In the genomic region with DNA sequence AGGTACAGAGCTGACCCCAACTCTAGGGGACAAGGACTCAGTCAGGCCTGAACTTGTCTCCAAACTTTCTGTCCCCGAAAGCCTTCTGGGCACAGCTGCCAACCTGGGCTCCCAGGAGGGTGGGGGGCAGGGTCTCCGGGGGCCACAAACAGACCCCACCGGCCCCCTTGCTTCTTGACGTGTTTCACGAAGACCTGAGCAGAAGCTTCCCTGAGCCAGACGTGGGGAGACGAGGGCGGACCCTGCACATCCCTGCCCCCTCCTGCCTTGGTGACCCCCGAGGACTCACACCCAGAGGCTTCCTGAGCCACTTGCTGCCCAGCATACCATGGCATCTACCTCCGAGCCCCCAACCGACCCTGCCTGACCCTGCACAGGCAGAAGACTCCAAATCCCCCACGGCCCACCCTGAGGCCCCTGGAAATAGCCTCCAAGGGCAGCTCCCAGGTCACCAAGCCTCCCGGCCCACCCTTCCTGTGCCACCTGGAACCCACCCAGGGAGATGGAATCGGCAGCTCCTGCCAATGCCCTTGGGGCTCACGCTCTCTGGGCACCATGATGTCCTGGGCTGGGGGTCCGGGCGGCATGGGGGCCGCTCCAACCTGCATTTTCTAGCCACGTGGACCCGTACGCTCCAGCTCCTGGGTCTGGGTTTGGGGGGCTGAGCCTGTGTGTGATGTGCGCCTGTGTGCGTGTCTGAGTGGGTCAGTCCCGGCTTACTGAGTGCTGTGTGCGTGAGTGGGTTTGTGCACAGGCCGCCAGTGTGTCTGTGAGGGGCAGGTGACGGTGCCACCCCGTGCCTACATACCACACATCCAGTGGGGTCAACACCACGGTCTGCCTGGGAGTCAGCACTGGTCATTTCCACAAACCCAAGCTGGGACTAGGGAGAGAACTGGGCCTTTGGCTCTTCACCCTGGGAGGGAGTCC, we compare ENCODE assay signal across 12 cellular contexts. TPM values are rescaled to one million over a fixed set of nuclear protein-coding genes. Genes with fewer than 3 reads are reported as not detected.
DNase-seq lines count a peak whose midpoint lies in the region; ATAC-seq, FAIRE-seq and TF ChIP-seq lines count a peak whose summit lies in the region.
"Had no signal": no experiment of that assay in that cellular context is flagged by ENCODE, and none has a peak within 500 bp of the region (broad histone marks: within the 10 kb centered on the region; RNA-seq: fewer than 3 reads in every experiment).

No MANE protein-coding gene starts in this region.

- H4K8ac ChIP-seq in H1 (ENCODE audit: extremely low read depth, insufficient read depth, low read length): no peak overlapping the region

- H4K20me1 ChIP-seq in H1 (replicated peaks in 1 of 2; ENCODE audit: control insufficient read depth in 1 of 2, insufficient read depth in 2 of 2, low read length in 2 of 2): no peaks in the 10 kb centered on the region

- H2AK5ac ChIP-seq in H1 (ENCODE audit: low read depth, low read length): no peak overlapping the region

- H3K9ac ChIP-seq in H1 (replicated peaks in 1 of 4; ENCODE audit: extremely low read depth in 1 of 4, low read depth in 3 of 4, low read length in 3 of 4): no peak overlapping the region

- no peak overlapping the region for H3K14ac ChIP-seq in H1 (ENCODE audit: insufficient read length)

- no peak for FAIRE-seq in H1 (lab: Jason Lieb, UNC)
- FAIRE-seq in urothelium cell line (lab: Jason Lieb, UNC): peak; percentile 92
- FAIRE-seq: A204.1 had no signal

- H2AFZ ChIP-seq in H1 (ENCODE audit: low read length): no peak overlapping the region

- no peaks in the 10 kb centered on the region for H3K36me3 ChIP-seq in H1 (ENCODE audit: control insufficient read depth in 2 of 4, insufficient read depth in 4 of 4, low read length in 3 of 4)

- TF ChIP-seq CTCF in H1 (IDR thresholded peaks at IDR 0.05; ENCODE audit: control extremely low read depth in 1 of 3, insufficient read depth in 1 of 3, low read depth in 1 of 3, low read length in 3 of 3): no peak

- ATAC-seq in GM21619 (IDR thresholded peaks at IDR 0.05; ENCODE audit: unreplicated experiment): no peak
- ATAC-seq: activated naive CD8-positive, alpha-beta T cell treated with anti-CD3 and anti-CD28 coated beads, Interleukin-2, amount 50 U/mL, for 24 hours; foreskin keratinocyte had no signal

- H3K79me2 ChIP-seq in H1 (ENCODE audit: control insufficient read depth in 1 of 2, insufficient read depth in 2 of 2, low read length in 2 of 2): no peaks in the 10 kb centered on the region

- CTCF ChIA-PET in activated CD4-positive, alpha-beta T cell treated with anti-CD3 and anti-CD28 coated beads, Interleukin-2, amount 10 ng/mL, durations not matched to agents 7 days and 5 days (lab: Charles Lee): interaction anchor here (0.7 to 4.2 kb wide), 7 partner anchors 12 to 440 kb away, joined by 3 to 41 read pairs (median 10); a partner anchor contains a TSS
- CTCF ChIA-PET in H1 (lab: Charles Lee; ENCODE audit: partially characterized antibody): interaction anchor here (0.6 to 4.2 kb wide), 23 partner anchors 7 to 581 kb away, joined by 3 to 22 read pairs (median 5); a partner anchor contains a TSS

- peak overlapping the region; percentile 53 for H3K4ac ChIP-seq in H1 (replicated peaks; ENCODE audit: insufficient read length, low read depth, low read length)

- H3K4me3 ChIP-seq in H1 (ENCODE audit: extremely low read depth in 1 of 4, insufficient read depth in 2 of 4, low read depth in 3 of 4, low read length in 4 of 4): no peak overlapping the region

- no peak overlapping the region for H2BK15ac ChIP-seq in H1 (ENCODE audit: low read length)

- TF ChIP-seq EP300 in H1 (IDR thresholded peaks at IDR 0.05; ENCODE audit: borderline replicate concordance in 1 of 2, low read depth in 2 of 2, low read length in 2 of 2): no peak

- H3K36me3 Mint-ChIP-seq in activated CD4-positive, alpha-beta T cell treated with anti-CD3 and anti-CD28 coated beads, Interleukin-2, amount 10 ng/mL, durations not matched to agents 7 days and 5 days (ENCODE audit: low read depth): no peaks in the 10 kb centered on the region

- H3K23ac ChIP-seq in H1 (ENCODE audit: insufficient read length): no peak overlapping the region

- no peak overlapping the region for H2BK20ac ChIP-seq in H1 (ENCODE audit: low read length)

- no peak overlapping the region for H3K18ac ChIP-seq in H1 (ENCODE audit: extremely low read depth, low read length)

- no peak overlapping the region for H3K56ac ChIP-seq in H1 (replicated peaks; ENCODE audit: insufficient read length, low read depth, low read length)

- peaks cover 12% of the 10 kb centered on the region for H3K4me1 Mint-ChIP-seq in activated CD4-positive, alpha-beta T cell treated with anti-CD3 and anti-CD28 coated beads, Interleukin-2, amount 10 ng/mL, durations not matched to agents 7 days and 5 days

- TF ChIP-seq POLR2A in H1 (IDR thresholded peaks at IDR 0.05; ENCODE audit: control extremely low read depth in 1 of 2, low read depth in 2 of 2, low read length in 2 of 2): no peak

- no peak overlapping the region for H3K4me3 Mint-ChIP-seq in activated CD4-positive, alpha-beta T cell treated with anti-CD3 and anti-CD28 coated beads, Interleukin-2, amount 10 ng/mL, durations not matched to agents 7 days and 5 days
- H3K4me3 Mint-ChIP-seq: activated naive CD8-positive, alpha-beta T cell treated with anti-CD3 and anti-CD28 coated beads, Interleukin-2, amount 50 U/mL, for 24 hours had no signal

- H3K27ac ChIP-seq in H1 (ENCODE audit: low read depth, low read length): no peak overlapping the region
- H3K27ac ChIP-seq: foreskin keratinocyte had no signal

- DNase-seq in activated CD4-positive, alpha-beta T cell treated with anti-CD3 and anti-CD28 coated beads, Interleukin-2, amount 10 ng/mL, durations not matched to agents 7 days and 5 days: no peak
- DNase-seq in activated CD4-positive, alpha-beta T cell treated with anti-CD3 and anti-CD28 coated beads, Interleukin-2, amount 50 U/mL, for 48 hours: no peak
- DNase-seq in H1 (ENCODE audit: low read depth in 1 of 2, low spot score in 2 of 2) (no peak), urothelium cell line (ENCODE audit: low spot score) (no peak), SIG-M5 treated with dmso at 0.1 percent for 504 hours (lab: John Stamatoyannopoulos, UW; ENCODE audit: unreplicated experiment) (no peak)
- DNase-seq: foreskin keratinocyte, NCI-H510A treated with DMSO at 0.1 percent for 48 hours had no signal

- H3K9me3 ChIP-seq in H1 (ENCODE audit: insufficient read depth in 2 of 2, low read depth in 1 of 2, low read length in 1 of 2): no peaks in the 10 kb centered on the region

- POLR2A ChIA-PET in activated CD4-positive, alpha-beta T cell treated with anti-CD3 and anti-CD28 coated beads, Interleukin-2, amount 10 ng/mL, durations not matched to agents 7 days and 5 days (lab: Charles Lee): no interaction called here
- POLR2A ChIA-PET in H1 (lab: Charles Lee; ENCODE audit: partially characterized antibody): interaction anchor here (1.1 to 3.7 kb wide), 3 partner anchors 17 to 198 kb away, joined by 3 to 26 read pairs (median 3); a partner anchor contains a TSS

- no peaks in the 10 kb centered on the region for H3K27me3 ChIP-seq in H1 (replicated peaks in 1 of 4; ENCODE audit: control insufficient read depth in 3 of 4, extremely low read depth in 1 of 4, insufficient read depth in 3 of 4, low read length in 3 of 4)
- H3K27me3 ChIP-seq: foreskin keratinocyte had no signal

- TF ChIP-seq RAD21 in H1 (IDR thresholded peaks at IDR 0.05 in 1 of 2, conservative IDR thresholded peaks at IDR 0.05 in 1 of 2; ENCODE audit: low read depth in 2 of 2, low read length in 2 of 2): no peak

- H2BK12ac ChIP-seq in H1 (ENCODE audit: low read depth, low read length): peak overlapping the region; percentile 7; the same call in 1 of the 2 replicates

- no peaks in the 10 kb centered on the region for H3K79me1 ChIP-seq in H1 (ENCODE audit: low read depth, low read length)

- no peaks in the 10 kb centered on the region for H3K23me2 ChIP-seq in H1 (ENCODE audit: low read depth, low read length)

- no peak overlapping the region for H4K5ac ChIP-seq in H1 (ENCODE audit: insufficient read length, low read depth, low read length)

- H3K27me3 Mint-ChIP-seq in activated CD4-positive, alpha-beta T cell treated with anti-CD3 and anti-CD28 coated beads, Interleukin-2, amount 10 ng/mL, durations not matched to agents 7 days and 5 days: no peaks in the 10 kb centered on the region

- H3K4me2 ChIP-seq in H1 (ENCODE audit: insufficient read depth in 1 of 2, low read depth in 2 of 2, low read length in 2 of 2): no peak overlapping the region

- peak overlapping the region; percentile 64 for H3K27ac Mint-ChIP-seq in activated CD4-positive, alpha-beta T cell treated with anti-CD3 and anti-CD28 coated beads, Interleukin-2, amount 10 ng/mL, durations not matched to agents 7 days and 5 days
- H3K27ac Mint-ChIP-seq: activated naive CD8-positive, alpha-beta T cell treated with anti-CD3 and anti-CD28 coated beads, Interleukin-2, amount 50 U/mL, for 24 hours; CD14-positive monocyte had no signal

- 94% methylated on average over 28 of the region's 29 CpGs; no CpG with 5 or more reads in 1 of the 2 experiments for WGBS in H1 (ENCODE audit: extremely low coverage in 1 of 2, insufficient coverage in 1 of 2, insufficient read length in 1 of 2, insufficient replicate concordance in 2 of 2, low coverage in 1 of 2, low lambda C conversion rate in 2 of 2, missing lambda C conversion rate in 1 of 2), 2 experiments

- H3K4me1 ChIP-seq in H1 (replicated peaks in 1 of 4; ENCODE audit: control insufficient read depth in 3 of 4, insufficient read depth in 4 of 4, low read length in 3 of 4): peaks cover 0 to 14% (median 3%) of the 10 kb centered on the region in 4 experiments; a peak in 5 of 7 replicates
- H3K4me1 ChIP-seq: foreskin keratinocyte had no signal

- no peak overlapping the region for H4K91ac ChIP-seq in H1 (replicated peaks; ENCODE audit: insufficient read length, low read length)

- no peaks in the 10 kb centered on the region for H3K9me3 Mint-ChIP-seq in activated CD4-positive, alpha-beta T cell treated with anti-CD3 and anti-CD28 coated beads, Interleukin-2, amount 10 ng/mL, durations not matched to agents 7 days and 5 days
- H3K9me3 Mint-ChIP-seq: activated naive CD8-positive, alpha-beta T cell treated with anti-CD3 and anti-CD28 coated beads, Interleukin-2, amount 50 U/mL, for 24 hours had no signal

- no peak overlapping the region for H2BK120ac ChIP-seq in H1 (replicated peaks; ENCODE audit: low read depth, low read length)

- H2BK5ac ChIP-seq in H1 (ENCODE audit: low read depth, low read length): no peak overlapping the region; the same call in 1 of the 2 replicates

RNA-seq across cellular contexts. Expression of a gene that starts 2.5 kb away (rescaled TPM):
- under 1 TPM; 0.71 to 0.74 TPM for total RNA-seq in activated CD4-positive, alpha-beta T cell treated with anti-CD3 and anti-CD28 coated beads, Interleukin-2, amount 10 ng/mL, durations not matched to agents 7 days and 5 days
- total RNA-seq in H1 (2021; fragmentation: NEBNext Ultra II Directional; extraction: Animal tissue kit (Norgen Biotek cat#: 25700)): 0.17 and 0.19 TPM in 2 replicates
- polyA plus RNA-seq in H1 (2011; rRNA removed): 0.12 and 0.30 TPM in 2 replicates
- 0.27 TPM for polyA plus RNA-seq in H1 (2011; cell fraction: cytosol; rRNA removed)
- 0.67 TPM for polyA plus RNA-seq in H1 (2011; cell fraction: nucleus; rRNA removed)
- polyA plus RNA-seq in H1 (2012, experiment 1 of 2): 0.32 to 0.41 TPM (median 0.40 TPM) in 4 replicates
- polyA plus RNA-seq in H1 (2012, experiment 2 of 2): 0.25 TPM
- 0.08 TPM for polyA plus RNA-seq in H1 (2013, experiment 1 of 2)
- polyA plus RNA-seq in H1 (2013, experiment 2 of 2): 0.07 TPM
- 0.12 TPM in 1 of 2 replicates, not detected in the other for polyA minus RNA-seq in H1 (2011; rRNA and poly(A)+ RNA removed)
- 0.37 TPM for polyA minus RNA-seq in H1 (2011; cell fraction: cytosol; rRNA and poly(A)+ RNA removed)
- polyA minus RNA-seq in H1 (2011; cell fraction: nucleus; rRNA and poly(A)+ RNA removed): 0.20 TPM

RNA-seq across cellular contexts. Expression of a gene that starts 7.8 kb away (rescaled TPM):
- total RNA-seq in activated CD4-positive, alpha-beta T cell treated with anti-CD3 and anti-CD28 coated beads, Interleukin-2, amount 10 ng/mL, durations not matched to agents 7 days and 5 days: not detected
- 0.29 and 0.76 TPM in 2 replicates for total RNA-seq in H1 (2021; fragmentation: NEBNext Ultra II Directional; extraction: Animal tissue kit (Norgen Biotek cat#: 25700))
- polyA plus RNA-seq in H1 (2011; rRNA removed): 0.39 and 0.66 TPM in 2 replicates
- 0.36 TPM for polyA plus RNA-seq in H1 (2011; cell fraction: cytosol; rRNA removed)
- polyA plus RNA-seq in H1 (2011; cell fraction: nucleus; rRNA removed): 2.9 TPM
- polyA plus RNA-seq in H1 (2012, experiment 1 of 2): 0.23 to 0.46 TPM (median 0.39 TPM) in 4 replicates
- 0.10 TPM for polyA plus RNA-seq in H1 (2012, experiment 2 of 2)
- polyA plus RNA-seq in H1 (2013, experiment 1 of 2): 0.28 TPM
- polyA plus RNA-seq in H1 (2013, experiment 2 of 2): 0.15 TPM
- polyA minus RNA-seq in H1 (2011; rRNA and poly(A)+ RNA removed): 0.10 TPM in 1 of 2 replicates, not detected in the other
- not detected for polyA minus RNA-seq in H1 (2011; cell fraction: cytosol; rRNA and poly(A)+ RNA removed)
- 0.50 TPM for polyA minus RNA-seq in H1 (2011; cell fraction: nucleus; rRNA and poly(A)+ RNA removed)
- total RNA-seq: T-helper 2 cell treated with Interferon-gamma antibody and Interleukin-4, amounts not matched to agents 100 ng/mL and 5 ng/mL, for 36 hours had no signal
- polyA plus RNA-seq: CD14-positive monocyte had no signal

RNA-seq across cellular contexts. Expression of a gene that starts 14.3 kb away (rescaled TPM):
- under 1 TPM; 0.15 to 0.57 TPM for total RNA-seq in activated CD4-positive, alpha-beta T cell treated with anti-CD3 and anti-CD28 coated beads, Interleukin-2, amount 10 ng/mL, durations not matched to agents 7 days and 5 days
- total RNA-seq in H1 (2021; fragmentation: NEBNext Ultra II Directional; extraction: Animal tissue kit (Norgen Biotek cat#: 25700)): 2.5 and 2.6 TPM in 2 replicates
- polyA plus RNA-seq in H1 (2011; rRNA removed): 8.8 and 13.5 TPM in 2 replicates
- 9.1 TPM for polyA plus RNA-seq in H1 (2011; cell fraction: cytosol; rRNA removed)
- polyA plus RNA-seq in H1 (2011; cell fraction: nucleus; rRNA removed): 17.7 TPM
- 2.1 to 3.9 TPM (median 3.5 TPM) in 4 replicates for polyA plus RNA-seq in H1 (2012, experiment 1 of 2)
- 3.5 TPM for polyA plus RNA-seq in H1 (2012, experiment 2 of 2)
- 3.0 TPM for polyA plus RNA-seq in H1 (2013, experiment 1 of 2)
- 2.8 TPM for polyA plus RNA-seq in H1 (2013, experiment 2 of 2)
- polyA minus RNA-seq in H1 (2011; rRNA and poly(A)+ RNA removed): 2.3 and 2.5 TPM in 2 replicates
- polyA minus RNA-seq in H1 (2011; cell fraction: cytosol; rRNA and poly(A)+ RNA removed): 4.5 TPM
- 7.0 TPM for polyA minus RNA-seq in H1 (2011; cell fraction: nucleus; rRNA and poly(A)+ RNA removed)
- polyA plus RNA-seq: CD14-positive monocyte had no signal

RNA-seq across cellular contexts. Expression of a gene that starts 19.1 kb away (rescaled TPM):
- 100 to 1,000 TPM; 167 to 193 TPM for total RNA-seq in activated CD4-positive, alpha-beta T cell treated with anti-CD3 and anti-CD28 coated beads, Interleukin-2, amount 10 ng/mL, durations not matched to agents 7 days and 5 days
- 125 and 138 TPM in 2 replicates for total RNA-seq in H1 (2021; fragmentation: NEBNext Ultra II Directional; extraction: Animal tissue kit (Norgen Biotek cat#: 25700))
- polyA plus RNA-seq in H1 (2011; rRNA removed): 30.5 and 49.9 TPM in 2 replicates
- 13.6 TPM for polyA plus RNA-seq in H1 (2011; cell fraction: cytosol; rRNA removed)
- polyA plus RNA-seq in H1 (2011; cell fraction: nucleus; rRNA removed): 40.2 TPM
- 38.8 to 127 TPM (median 112 TPM) in 4 replicates for polyA plus RNA-seq in H1 (2012, experiment 1 of 2)
- 66.7 TPM for polyA plus RNA-seq in H1 (2012, experiment 2 of 2)
- polyA plus RNA-seq in H1 (2013, experiment 1 of 2): 147 TPM
- polyA plus RNA-seq in H1 (2013, experiment 2 of 2): 151 TPM
- polyA minus RNA-seq in H1 (2011; rRNA and poly(A)+ RNA removed): 2.8 and 4.9 TPM in 2 replicates
- 109 TPM for polyA minus RNA-seq in H1 (2011; cell fraction: cytosol; rRNA and poly(A)+ RNA removed)
- polyA minus RNA-seq in H1 (2011; cell fraction: nucleus; rRNA and poly(A)+ RNA removed): 58.7 TPM

RNA-seq across cellular contexts. Expression of a gene that starts 34.3 kb away (rescaled TPM):
- 100 to 1,000 TPM in 1 of 2 experiments, 10 to 100 TPM in 1; 95.5 to 107 TPM for total RNA-seq in activated CD4-positive, alpha-beta T cell treated with anti-CD3 and anti-CD28 coated beads, Interleukin-2, amount 10 ng/mL, durations not matched to agents 7 days and 5 days
- 17.5 and 18.2 TPM in 2 replicates for total RNA-seq in H1 (2021; fragmentation: NEBNext Ultra II Directional; extraction: Animal tissue kit (Norgen Biotek cat#: 25700))
- 7.9 and 14.0 TPM in 2 replicates for polyA plus RNA-seq in H1 (2011; rRNA removed)
- polyA plus RNA-seq in H1 (2011; cell fraction: cytosol; rRNA removed): 10.0 TPM
- polyA plus RNA-seq in H1 (2011; cell fraction: nucleus; rRNA removed): 48.4 TPM
- polyA plus RNA-seq in H1 (2012, experiment 1 of 2): 7.8 to 17.1 TPM (median 14.4 TPM) in 4 replicates
- 9.1 TPM for polyA plus RNA-seq in H1 (2012, experiment 2 of 2)
- polyA plus RNA-seq in H1 (2013, experiment 1 of 2): 9.5 TPM
- polyA plus RNA-seq in H1 (2013, experiment 2 of 2): 8.5 TPM
- polyA minus RNA-seq in H1 (2011; rRNA and poly(A)+ RNA removed): 16.0 and 19.4 TPM in 2 replicates
- 21.0 TPM for polyA minus RNA-seq in H1 (2011; cell fraction: cytosol; rRNA and poly(A)+ RNA removed)
- 35.2 TPM for polyA minus RNA-seq in H1 (2011; cell fraction: nucleus; rRNA and poly(A)+ RNA removed)
